Comparison of ENCODE assay signal across 7 cellular contexts in the genomic region with DNA sequence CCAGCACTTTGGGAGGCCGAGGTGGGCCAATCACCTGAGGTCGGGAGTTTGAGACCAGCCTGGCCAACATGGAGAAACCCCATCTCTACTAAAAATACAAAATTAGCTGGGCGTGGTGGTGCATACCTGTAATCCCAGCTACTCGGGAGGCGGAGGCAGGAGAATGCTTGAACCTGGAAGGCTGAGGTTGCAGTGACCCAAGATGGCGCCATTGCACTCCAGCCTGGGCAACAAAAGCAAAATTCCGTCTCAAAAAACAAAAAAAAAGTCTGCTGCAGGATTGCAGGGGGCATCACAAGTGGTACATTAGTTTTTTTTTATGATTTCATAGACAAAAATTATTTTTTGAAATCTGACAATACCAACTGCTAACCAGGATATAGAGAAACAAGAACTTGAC. TPM values are rescaled to one million over a fixed set of nuclear protein-coding genes. Genes with fewer than 3 reads are reported as not detected.
A peak's percentile ranks its signal among the peaks of the same experiment; 100 is the strongest.
DNase-seq lines count a peak whose midpoint lies in the region; ATAC-seq, FAIRE-seq and TF ChIP-seq lines count a peak whose summit lies in the region.
"Not testable (repeated sequence)": the region's sequence is repeated elsewhere in the genome, so short reads cannot be mapped to it uniquely, and the experiment has no call there.

No MANE protein-coding gene starts in this region.

- not testable (repeated sequence) for H3K36me3 ChIP-seq in GM23338 (ENCODE audit: insufficient read depth); OCI-LY7 (ENCODE audit: insufficient read depth, low read length); H1 (ENCODE audit: control insufficient read depth in 2 of 4, insufficient read depth in 4 of 4, low read length in 3 of 4); endodermal cell (ENCODE audit: control insufficient read depth, insufficient read depth, low read length); HepG2 (replicated peaks in 1 of 2; ENCODE audit: control insufficient read depth in 1 of 2, insufficient read depth in 2 of 2, low read length in 2 of 2); sigmoid colon

- not testable (repeated sequence) for H2BK12ac ChIP-seq in H9 (ENCODE audit: insufficient read length, low read depth, low read length); H1 (ENCODE audit: low read depth, low read length)

- peaks cover 31% of the 10 kb centered on the region for H3K27me3 ChIP-seq in GM23338 (ENCODE audit: insufficient read depth)
- H3K27me3 ChIP-seq in H9 (ENCODE audit: insufficient read depth, low read length); endodermal cell (ENCODE audit: control insufficient read depth, insufficient read depth, low read length, poor library complexity, severe bottlenecking); HepG2 (ENCODE audit: control insufficient read depth in 1 of 2, insufficient read depth in 2 of 2, low read length in 2 of 2); sigmoid colon: not testable (repeated sequence)
- peaks cover 8 to 20% (median 17%) of the 10 kb centered on the region in 4 experiments for H3K27me3 ChIP-seq in H1 (replicated peaks in 1 of 4; ENCODE audit: control insufficient read depth in 3 of 4, extremely low read depth in 1 of 4, insufficient read depth in 3 of 4, low read length in 3 of 4)

- H3F3A ChIP-seq in GM23338 (replicated peaks; ENCODE audit: low read depth): not testable (repeated sequence)

- H2BK5ac ChIP-seq in H9 (ENCODE audit: insufficient read length, low read length); H1 (ENCODE audit: low read depth, low read length): not testable (repeated sequence)

- H3K4ac ChIP-seq in H9 (ENCODE audit: low read depth, low read length); H1 (replicated peaks; ENCODE audit: insufficient read length, low read depth, low read length): not testable (repeated sequence)

- H3K9me3 Mint-ChIP-seq in GM23338: peaks cover 29% of the 10 kb centered on the region; the same call in 2 of the 3 replicates
- peaks cover 26 to 39% of the 10 kb centered on the region in 2 experiments for H3K9me3 Mint-ChIP-seq in H9
- peaks cover 44% of the 10 kb centered on the region for H3K9me3 Mint-ChIP-seq in endodermal cell

- H3K4me3 Mint-ChIP-seq in GM23338, H9, endodermal cell: not testable (repeated sequence)

- H2BK20ac ChIP-seq in H9 (ENCODE audit: low read depth, low read length, poor library complexity, severe bottlenecking); H1 (ENCODE audit: low read length): not testable (repeated sequence)

- not testable (repeated sequence) for H3T11ph ChIP-seq in H9 (ENCODE audit: low read length)

- H3K9me3 ChIP-seq in H9 (ENCODE audit: control insufficient read depth, low read depth, low read length); OCI-LY7 (ENCODE audit: low read length); H1 (ENCODE audit: insufficient read depth in 2 of 2, low read depth in 1 of 2, low read length in 1 of 2); HepG2 (ENCODE audit: low read length); sigmoid colon: not testable (repeated sequence)
- H3K9me3 ChIP-seq in endodermal cell (ENCODE audit: control insufficient read depth, low read length): peaks cover 31% of the 10 kb centered on the region

- POLR2A ChIA-PET in OCI-LY7 (lab: Charles Lee); HepG2 (lab: Yijun Ruan, JAX): not testable (repeated sequence)
- POLR2A ChIA-PET in H1 (lab: Charles Lee; ENCODE audit: partially characterized antibody): interaction anchor here (0.7 kb wide), 1 partner anchor 37 kb away, joined by 3 read pairs; no protein-coding TSS in a partner anchor

- TF ChIP-seq RAD21 in H1 (IDR thresholded peaks at IDR 0.05 in 1 of 2, conservative IDR thresholded peaks at IDR 0.05 in 1 of 2; ENCODE audit: low read depth in 2 of 2, low read length in 2 of 2): peak; percentile 23 to 44; a peak in 1 of 4 replicates
- not testable (repeated sequence) for TF ChIP-seq RAD21 in HepG2 (CRISPR knock-in tag; IDR thresholded peaks at IDR 0.05)

- not testable (repeated sequence) for H2AFZ ChIP-seq in GM23338; H9 (ENCODE audit: low read length); OCI-LY7 (ENCODE audit: low read length); H1 (ENCODE audit: low read length); HepG2 (ENCODE audit: low read length)

- H3K27ac ChIP-seq in GM23338 (ENCODE audit: low read depth); H9 (ENCODE audit: insufficient read length, low read depth, low read length); OCI-LY7 (ENCODE audit: low read depth, low read length, poor library complexity, severe bottlenecking); H1 (ENCODE audit: low read depth, low read length); endodermal cell (ENCODE audit: low read depth, low read length); HepG2 (ENCODE audit: extremely low read length, insufficient read depth, low read length); sigmoid colon: not testable (repeated sequence)

- not testable (repeated sequence) for H2AK5ac ChIP-seq in H9 (ENCODE audit: insufficient read length, low read length); H1 (ENCODE audit: low read depth, low read length)

- not testable (repeated sequence) for H3K23ac ChIP-seq in H9 (ENCODE audit: insufficient read length, low read depth, low read length); H1 (ENCODE audit: insufficient read length)

- no CpG with 5 or more reads among the region's 7 CpGs for WGBS in H9 (ENCODE audit: extremely low coverage, insufficient read length, low lambda C conversion rate)
- 91% methylated on average over 7 of the region's 7 CpGs; no CpG with 5 or more reads in 1 of the 2 experiments for WGBS in H1 (ENCODE audit: extremely low coverage in 1 of 2, insufficient coverage in 1 of 2, insufficient read length in 1 of 2, insufficient replicate concordance in 2 of 2, low coverage in 1 of 2, low lambda C conversion rate in 2 of 2, missing lambda C conversion rate in 1 of 2), 2 experiments
- 83 to 95% methylated on average over 4 to 7 of the region's 7 CpGs for WGBS in endodermal cell (ENCODE audit: insufficient coverage in 1 of 2, insufficient read length in 1 of 2), 2 experiments
- WGBS in HepG2 (ENCODE audit: low lambda C conversion rate): 81% methylated on average over 7 of the region's 7 CpGs
- WGBS in sigmoid colon, 2 donors: 95 to 96% methylated on average over 7 of the region's 7 CpGs

- not testable (repeated sequence) for ATAC-seq in GM23338, HepG2

- intact Hi-C loops in OCI-LY7 (cut with micrococcal nuclease; ENCODE audit: unreplicated experiment) (loop anchor here (10.0 kb wide), 1 partner anchor 158 kb away; no protein-coding TSS in a partner anchor), sigmoid colon (cut with DNase I) (loop anchor here (10.0 kb wide), 1 partner anchor 548 kb away; the partner anchor contains the start of gene INPP5A)
- intact Hi-C loops in HepG2 (cut with micrococcal nuclease; ENCODE audit: unreplicated experiment): not testable (repeated sequence)

- not testable (repeated sequence) for H3K23me2 ChIP-seq in H9 (ENCODE audit: insufficient read length, low read depth, low read length, poor library complexity, severe bottlenecking); H1 (ENCODE audit: low read depth, low read length)

- not testable (repeated sequence) for H3K79me2 ChIP-seq in GM23338 (replicated peaks; ENCODE audit: insufficient read depth); H9 (ENCODE audit: insufficient read depth, low read length); OCI-LY7 (ENCODE audit: insufficient read depth, low read depth, low read length); H1 (ENCODE audit: control insufficient read depth in 1 of 2, insufficient read depth in 2 of 2, low read length in 2 of 2); HepG2 (ENCODE audit: insufficient read depth, low read length)

- FAIRE-seq in H1 (lab: Jason Lieb, UNC); HepG2 (lab: Jason Lieb, UNC): not testable (repeated sequence)

- not testable (repeated sequence) for H3K4me3 ChIP-seq in GM23338; OCI-LY7 (ENCODE audit: low read depth, low read length, poor library complexity, severe bottlenecking); H1 (ENCODE audit: extremely low read depth in 1 of 4, insufficient read depth in 2 of 4, low read depth in 3 of 4, low read length in 4 of 4); endodermal cell (ENCODE audit: low read length); HepG2 (replicated peaks in 1 of 3; ENCODE audit: insufficient read depth in 1 of 3, low read depth in 2 of 3, low read length in 3 of 3); sigmoid colon

- not testable (repeated sequence) for H3K18ac ChIP-seq in H9 (ENCODE audit: insufficient read length, low read depth, low read length); H1 (ENCODE audit: extremely low read depth, low read length)

- TF ChIP-seq POLR2A in H1 (IDR thresholded peaks at IDR 0.05; ENCODE audit: control extremely low read depth in 1 of 2, low read depth in 2 of 2, low read length in 2 of 2); HepG2 (IDR thresholded peaks at IDR 0.05; ENCODE audit: insufficient read depth in 1 of 2, low read depth in 2 of 2, low read length in 2 of 2); sigmoid colon (IDR thresholded peaks at IDR 0.05): not testable (repeated sequence)

- H3K27me3 Mint-ChIP-seq in GM23338 (ENCODE audit: insufficient read depth, low read depth, poor library complexity): peaks cover 22% of the 10 kb centered on the region
- H3K27me3 Mint-ChIP-seq in H9 (ENCODE audit: low read depth): peaks cover 46% of the 10 kb centered on the region
- H3K27me3 Mint-ChIP-seq in endodermal cell (ENCODE audit: insufficient read depth): peaks cover 24% of the 10 kb centered on the region

- not testable (repeated sequence) for TF ChIP-seq EP300 in H1 (IDR thresholded peaks at IDR 0.05; ENCODE audit: borderline replicate concordance in 1 of 2, low read depth in 2 of 2, low read length in 2 of 2); HepG2 (IDR thresholded peaks at IDR 0.05; ENCODE audit: low read depth in 2 of 2, low read length in 2 of 2); HepG2 (CRISPR knock-in tag; IDR thresholded peaks at IDR 0.05; ENCODE audit: borderline replicate concordance); sigmoid colon (IDR thresholded peaks at IDR 0.05)

- not testable (repeated sequence) for DNase-seq in GM23338 (ENCODE audit: low spot score); H9; OCI-LY7 (ENCODE audit: low spot score); H1 (ENCODE audit: low read depth in 1 of 2, low spot score in 2 of 2); endodermal cell; HepG2 (ENCODE audit: low spot score)
- DNase-seq in sigmoid colon: peak; percentile 42

- H3K27ac Mint-ChIP-seq in GM23338, H9, endodermal cell: not testable (repeated sequence)

- H2BK15ac ChIP-seq in H9 (ENCODE audit: low read depth, low read length); H1 (ENCODE audit: low read length): not testable (repeated sequence)

- not testable (repeated sequence) for H3K4me2 ChIP-seq in GM23338; H9 (ENCODE audit: insufficient read depth, insufficient read length, low read length); OCI-LY7 (ENCODE audit: low read length); H1 (ENCODE audit: insufficient read depth in 1 of 2, low read depth in 2 of 2, low read length in 2 of 2); HepG2 (ENCODE audit: low read depth, low read length)

- H3K9me2 ChIP-seq in GM23338 (ENCODE audit: insufficient read depth); OCI-LY7 (ENCODE audit: insufficient read depth, low read length): not testable (repeated sequence)

- H3K36me3 Mint-ChIP-seq in GM23338 (ENCODE audit: low read depth): peaks cover 14% of the 10 kb centered on the region
- H3K36me3 Mint-ChIP-seq in H9 (ENCODE audit: insufficient read depth in 1 of 3, low read depth in 3 of 3): peaks cover 9 to 32% (median 15%) of the 10 kb centered on the region in 3 experiments
- peaks cover 12% of the 10 kb centered on the region for H3K36me3 Mint-ChIP-seq in endodermal cell (ENCODE audit: low read depth)

- H4K5ac ChIP-seq in H9 (ENCODE audit: insufficient read length, low read depth, low read length); H1 (ENCODE audit: insufficient read length, low read depth, low read length): not testable (repeated sequence)

- not testable (repeated sequence) for H4K8ac ChIP-seq in H9 (replicated peaks; ENCODE audit: insufficient read length, low read depth, low read length); H1 (ENCODE audit: extremely low read depth, insufficient read depth, low read length)

- H3K14ac ChIP-seq in H9 (ENCODE audit: insufficient read depth, low read length); H1 (ENCODE audit: insufficient read length): not testable (repeated sequence)

- CTCF ChIA-PET in OCI-LY7 (lab: Charles Lee; ENCODE audit: unreplicated experiment); HepG2 (lab: Yijun Ruan, JAX; ENCODE audit: low intra/inter-chr PET ratio, low total read pairs): not testable (repeated sequence)
- CTCF ChIA-PET in H1 (lab: Charles Lee; ENCODE audit: partially characterized antibody): interaction anchor here (0.6 to 3.1 kb wide), 4 partner anchors 11 to 35 kb away, joined by 4 to 15 read pairs (median 5); no protein-coding TSS in a partner anchor

- not testable (repeated sequence) for H2BK120ac ChIP-seq in H9 (ENCODE audit: low read depth, low read length, poor library complexity, severe bottlenecking); H1 (replicated peaks; ENCODE audit: low read depth, low read length)

- not testable (repeated sequence) for H4K91ac ChIP-seq in H9 (ENCODE audit: insufficient read length, low read depth, low read length); H1 (replicated peaks; ENCODE audit: insufficient read length, low read length)

- not testable (repeated sequence) for H3K56ac ChIP-seq in H9 (ENCODE audit: insufficient read length, low read depth, low read length); H1 (replicated peaks; ENCODE audit: insufficient read length, low read depth, low read length)

- TF ChIP-seq CTCF in GM23338 (conservative IDR thresholded peaks at IDR 0.05; ENCODE audit: low read depth in 2 of 2) (peak; percentile 42 to 58), H9 (conservative IDR thresholded peaks at IDR 0.05) (peak; percentile 27; the same call in 2 of the 3 replicates), OCI-LY7 (conservative IDR thresholded peaks at IDR 0.05; ENCODE audit: low read length) (0 out of 2 replicates have a peak, but pooled peaks have one; percentile 16), H1 (IDR thresholded peaks at IDR 0.05; ENCODE audit: control extremely low read depth in 1 of 3, insufficient read depth in 1 of 3, low read depth in 1 of 3, low read length in 3 of 3) (0 out of 4 replicates have a peak, but pooled peaks of 1 of the 3 experiments have one; percentile 5), endodermal cell (conservative IDR thresholded peaks at IDR 0.05) (peak; percentile 15), HepG2 (CRISPR knock-in tag; IDR thresholded peaks at IDR 0.05) (peak; percentile 29; the same call in 1 of the 2 replicates)
- TF ChIP-seq CTCF in sigmoid colon (IDR thresholded peaks at IDR 0.05): not testable (repeated sequence)

- H3K79me1 ChIP-seq in H9 (ENCODE audit: insufficient read depth, low read depth, low read length, poor library complexity, severe bottlenecking); H1 (ENCODE audit: low read depth, low read length): not testable (repeated sequence)

- H3K9ac ChIP-seq in H9 (ENCODE audit: extremely low read depth, insufficient read length, low read length); H1 (replicated peaks in 1 of 4; ENCODE audit: extremely low read depth in 1 of 4, low read depth in 3 of 4, low read length in 3 of 4); endodermal cell (ENCODE audit: extremely low read depth, low read length, poor library complexity, severe bottlenecking); HepG2 (ENCODE audit: insufficient read depth, low read depth, low read length): not testable (repeated sequence)

- in situ Hi-C loops in HepG2 (cut with HindIII; ENCODE audit: extremely low pct_ligation_motif_present, low pct_unique_long_range_greater_than_20kb): not testable (repeated sequence)

- H3K4me1 Mint-ChIP-seq in GM23338, H9, endodermal cell: not testable (repeated sequence)

- not testable (repeated sequence) for BruUV-seq in OCI-LY7 (replicated peaks; lab: Mats Ljungman, UMichigan); HepG2 (replicated peaks; lab: Mats Ljungman, UMichigan)

- not testable (repeated sequence) for H4K20me1 ChIP-seq in GM23338 (replicated peaks; ENCODE audit: insufficient read depth); H9 (ENCODE audit: control insufficient read depth, insufficient read depth, insufficient read length); OCI-LY7 (ENCODE audit: insufficient read depth, low read length); H1 (replicated peaks in 1 of 2; ENCODE audit: control insufficient read depth in 1 of 2, insufficient read depth in 2 of 2, low read length in 2 of 2); HepG2 (ENCODE audit: insufficient read depth, low read length)

- H3K4me1 ChIP-seq in GM23338 (ENCODE audit: insufficient read depth); H9 (ENCODE audit: insufficient read depth, low read length); OCI-LY7 (ENCODE audit: insufficient read depth, low read length, poor library complexity, severe bottlenecking); H1 (replicated peaks in 1 of 4; ENCODE audit: control insufficient read depth in 3 of 4, insufficient read depth in 4 of 4, low read length in 3 of 4); endodermal cell (ENCODE audit: control insufficient read depth, insufficient read depth, low read length): not testable (repeated sequence)
- peaks cover 22% of the 10 kb centered on the region for H3K4me1 ChIP-seq in HepG2 (ENCODE audit: insufficient read depth, low read length)
- H3K4me1 ChIP-seq in sigmoid colon: peaks cover 0 to 10% (median 6%) of the 10 kb centered on the region in 4 donors

RNA-seq across cellular contexts. Expression of gene BNIP3, which starts 5.1 kb away (rescaled TPM):
- total RNA-seq in GM23338 (2014; rRNA removed; shearing (Covaris generic)): 48.8 and 75.0 TPM in 2 replicates
- polyA plus RNA-seq in GM23338 (2016; fragmentation: Nextera tagmentation; extraction: Ambion mirVana): 41.1 and 46.3 TPM in 2 replicates
- total RNA-seq in H9 (2021): 57.1 and 58.0 TPM in 2 replicates
- total RNA-seq in OCI-LY7 (2014; rRNA removed; shearing (Covaris generic)): 60.1 and 66.6 TPM in 2 replicates
- total RNA-seq in OCI-LY7 (2022): 46.3 and 99.8 TPM in 2 replicates
- 25.8 and 26.4 TPM in 2 replicates for total RNA-seq in H1 (2021; fragmentation: NEBNext Ultra II Directional; extraction: Animal tissue kit (Norgen Biotek cat#: 25700))
- 58.9 and 75.1 TPM in 2 replicates for polyA plus RNA-seq in H1 (2011; rRNA removed)
- polyA plus RNA-seq in H1 (2011; cell fraction: cytosol; rRNA removed): 79.1 TPM
- 28.9 TPM for polyA plus RNA-seq in H1 (2011; cell fraction: nucleus; rRNA removed)
- polyA plus RNA-seq in H1 (2012, experiment 1 of 2): 33.0 to 61.3 TPM (median 43.3 TPM) in 4 replicates
- 15.1 TPM for polyA plus RNA-seq in H1 (2012, experiment 2 of 2)
- polyA plus RNA-seq in H1 (2013, experiment 1 of 2): 24.6 TPM
- 28.6 TPM for polyA plus RNA-seq in H1 (2013, experiment 2 of 2)
- polyA minus RNA-seq in H1 (2011; rRNA and poly(A)+ RNA removed): 13.6 and 20.7 TPM in 2 replicates
- 33.6 TPM for polyA minus RNA-seq in H1 (2011; cell fraction: cytosol; rRNA and poly(A)+ RNA removed)
- polyA minus RNA-seq in H1 (2011; cell fraction: nucleus; rRNA and poly(A)+ RNA removed): 17.5 TPM
- 100 to 1,000 TPM in 1 of 2 donors, 10 to 100 TPM in 1; 93.5 to 108 TPM for total RNA-seq in endodermal cell
- polyA plus RNA-seq in endodermal cell (2013, experiment 1 of 2): 149 TPM
- 135 TPM for polyA plus RNA-seq in endodermal cell (2013, experiment 2 of 2)
- total RNA-seq in HepG2 (2016; rRNA removed; fragmentation: Illumina TruSeq; extraction: Trizol): 73.7 and 86.7 TPM in 2 replicates
- total RNA-seq in HepG2 (2016; cell fraction: cytosol; rRNA removed; fragmentation: Illumina TruSeq; extraction: Trizol; ENCODE audit: low read depth): 57.4 and 60.2 TPM in 2 replicates
- total RNA-seq in HepG2 (2016; cell fraction: insoluble cytoplasmic fraction; rRNA removed; fragmentation: Illumina TruSeq; extraction: Trizol): 71.8 and 94.2 TPM in 2 replicates
- 64.9 and 67.4 TPM in 2 replicates for total RNA-seq in HepG2 (2016; cell fraction: membrane; rRNA removed; fragmentation: Illumina TruSeq; extraction: Trizol)
- 26.3 and 33.7 TPM in 2 replicates for total RNA-seq in HepG2 (2016; cell fraction: nucleus; rRNA removed; fragmentation: Illumina TruSeq; extraction: Trizol)
- polyA plus RNA-seq in HepG2 (2011; rRNA removed): 170 and 223 TPM in 2 replicates
- 338 and 339 TPM in 2 replicates for polyA plus RNA-seq in HepG2 (2011; cell fraction: cytosol; rRNA removed)
- polyA plus RNA-seq in HepG2 (2011; cell fraction: nucleus; rRNA removed): 163 and 165 TPM in 2 replicates
- polyA plus RNA-seq in HepG2 (2012): 188 and 302 TPM in 2 replicates
- 70.8 and 79.0 TPM in 2 replicates for polyA plus RNA-seq in HepG2 (2016; cell fraction: cytosol; fragmentation: Illumina TruSeq; extraction: Trizol; ENCODE audit: low read depth)
- polyA plus RNA-seq in HepG2 (2016; cell fraction: insoluble cytoplasmic fraction; fragmentation: Illumina TruSeq; extraction: Trizol; ENCODE audit: low read depth): 107 and 108 TPM in 2 replicates
- 59.2 and 59.3 TPM in 2 replicates for polyA plus RNA-seq in HepG2 (2016; cell fraction: membrane; fragmentation: Illumina TruSeq; extraction: Trizol; ENCODE audit: low read depth)
- 56.7 and 59.3 TPM in 2 replicates for polyA plus RNA-seq in HepG2 (2016; cell fraction: nucleus; fragmentation: Illumina TruSeq; extraction: Trizol; ENCODE audit: insufficient read depth, low read depth)
- 13.5 and 140 TPM in 2 replicates for polyA minus RNA-seq in HepG2 (2011; rRNA and poly(A)+ RNA removed; ENCODE audit: low replicate concordance)
- polyA minus RNA-seq in HepG2 (2011; cell fraction: cytosol; rRNA and poly(A)+ RNA removed): 117 and 136 TPM in 2 replicates
- 54.7 and 62.3 TPM in 2 replicates for polyA minus RNA-seq in HepG2 (2011; cell fraction: nucleus; rRNA and poly(A)+ RNA removed)
- total RNA-seq in sigmoid colon: 100 to 1,000 TPM in 2 of 4 donors, 10 to 100 TPM in 2; 55.9 to 125 (median 95.4) TPM
- polyA plus RNA-seq in sigmoid colon: 10 to 100 TPM in 2 of 3 donors, 1 to 10 TPM in 1; 3.9 to 11.7 (median 10.8) TPM
